21 cellular contexts compared by ENCODE assay signal in genomic region chr2:84461310-84461709, GRCh38. TPM values are rescaled to one million over a fixed set of nuclear protein-coding genes. Genes with fewer than 3 reads are reported as not detected.
DNase-seq lines count a peak whose midpoint lies in the region; ATAC-seq, FAIRE-seq and TF ChIP-seq lines count a peak whose summit lies in the region.
"Had no signal": no experiment of that assay in that cellular context is flagged by ENCODE, and none has a peak within 500 bp of the region (broad histone marks: within the 10 kb centered on the region; RNA-seq: fewer than 3 reads in every experiment).

No MANE protein-coding gene starts in this region.

- H3K9me3 Mint-ChIP-seq in activated CD4-positive, alpha-beta T cell treated with anti-CD3 and anti-CD28 coated beads, Interleukin-2, amount 10 ng/mL, durations not matched to agents 24 days and 14 days: no peaks in the 10 kb centered on the region
- peaks cover 4% of the 10 kb centered on the region for H3K9me3 Mint-ChIP-seq in activated CD4-positive, alpha-beta T cell treated with anti-CD3 and anti-CD28 coated beads, Interleukin-2, amount 10 ng/mL, durations not matched to agents 7 days and 5 days
- peaks cover 4% of the 10 kb centered on the region for H3K9me3 Mint-ChIP-seq in nephron progenitor cell

- POLR2A ChIA-PET in activated CD4-positive, alpha-beta T cell treated with anti-CD3 and anti-CD28 coated beads, Interleukin-2, amount 10 ng/mL, durations not matched to agents 7 days and 5 days (lab: Charles Lee): no interaction called here

- CTCF ChIA-PET in activated CD4-positive, alpha-beta T cell treated with anti-CD3 and anti-CD28 coated beads, Interleukin-2, amount 10 ng/mL, durations not matched to agents 7 days and 5 days (lab: Charles Lee): interaction anchor here (1.0 to 1.4 kb wide), 3 partner anchors 17 to 421 kb away, joined by 3 to 4 read pairs (median 3); no protein-coding TSS in a partner anchor

- no peaks in the 10 kb centered on the region for H3K27me3 Mint-ChIP-seq in activated CD4-positive, alpha-beta T cell treated with anti-CD3 and anti-CD28 coated beads, Interleukin-2, amount 10 ng/mL, durations not matched to agents 24 days and 14 days
- no peaks in the 10 kb centered on the region for H3K27me3 Mint-ChIP-seq in activated CD4-positive, alpha-beta T cell treated with anti-CD3 and anti-CD28 coated beads, Interleukin-2, amount 10 ng/mL, durations not matched to agents 7 days and 5 days
- no peaks in the 10 kb centered on the region for H3K27me3 Mint-ChIP-seq in nephron progenitor cell (ENCODE audit: low read depth, poor library complexity)
- H3K27me3 Mint-ChIP-seq: B cell had no signal

- peaks cover 26% of the 10 kb centered on the region for H3K4me1 Mint-ChIP-seq in activated CD4-positive, alpha-beta T cell treated with anti-CD3 and anti-CD28 coated beads, Interleukin-2, amount 10 ng/mL, durations not matched to agents 24 days and 14 days
- peaks cover 40% of the 10 kb centered on the region for H3K4me1 Mint-ChIP-seq in activated CD4-positive, alpha-beta T cell treated with anti-CD3 and anti-CD28 coated beads, Interleukin-2, amount 10 ng/mL, durations not matched to agents 7 days and 5 days
- peaks cover 40% of the 10 kb centered on the region for H3K4me1 Mint-ChIP-seq in nephron progenitor cell

- FAIRE-seq in GM12891 (lab: Jason Lieb, UNC): no peak
- FAIRE-seq: RCC 7860 had no signal

- intact Hi-C loops in activated CD4-positive, alpha-beta T cell treated with anti-CD3 and anti-CD28 coated beads, Interleukin-2, amount 10 ng/mL, durations not matched to agents 24 days and 14 days (cut with micrococcal nuclease): no loop called here

- no peak for TF ChIP-seq CTCF in nephron progenitor cell (IDR thresholded peaks at IDR 0.05)

- no peak overlapping the region for H3K27ac Mint-ChIP-seq in activated CD4-positive, alpha-beta T cell treated with anti-CD3 and anti-CD28 coated beads, Interleukin-2, amount 10 ng/mL, durations not matched to agents 24 days and 14 days
- H3K27ac Mint-ChIP-seq in activated CD4-positive, alpha-beta T cell treated with anti-CD3 and anti-CD28 coated beads, Interleukin-2, amount 10 ng/mL, durations not matched to agents 7 days and 5 days: no peak overlapping the region
- H3K27ac Mint-ChIP-seq in nephron progenitor cell: no peak overlapping the region
- H3K27ac Mint-ChIP-seq: B cell, GM23338 had no signal

- ATAC-seq in left lobe of liver: peak; percentile 36
- ATAC-seq: GM23338, HCT116, Right ventricle myocardium inferior had no signal

- peak overlapping the region; percentile 42 for H3K4me3 Mint-ChIP-seq in activated CD4-positive, alpha-beta T cell treated with anti-CD3 and anti-CD28 coated beads, Interleukin-2, amount 10 ng/mL, durations not matched to agents 24 days and 14 days
- no peak overlapping the region for H3K4me3 Mint-ChIP-seq in activated CD4-positive, alpha-beta T cell treated with anti-CD3 and anti-CD28 coated beads, Interleukin-2, amount 10 ng/mL, durations not matched to agents 7 days and 5 days
- peak overlapping the region; percentile 22 for H3K4me3 Mint-ChIP-seq in nephron progenitor cell
- H3K4me3 Mint-ChIP-seq: B cell, GM23338 had no signal

- TF ChIP-seq POLR2A in GM12891 (IDR thresholded peaks at IDR 0.05; ENCODE audit: low read depth, low read length): no peak

- no peak for DNase-seq in activated CD4-positive, alpha-beta T cell treated with anti-CD3 and anti-CD28 coated beads, Interleukin-2, amount 10 ng/mL, durations not matched to agents 24 days and 14 days
- no peak for DNase-seq in activated CD4-positive, alpha-beta T cell treated with anti-CD3 and anti-CD28 coated beads, Interleukin-2, amount 10 ng/mL, durations not matched to agents 7 days and 5 days
- DNase-seq in left lobe of liver (ENCODE audit: low spot score) (peak; percentile 51), nephron progenitor cell (no peak), pons (ENCODE audit: low spot score) (no peak), KG1 (lab: John Stamatoyannopoulos, UW) (no peak), GM12891 (ENCODE audit: insufficient read length, low spot score) (no peak), globus pallidus (ENCODE audit: low spot score) (no peak)
- DNase-seq: 8988T, DMS153, GDM1, NCI-H1417, NCI-H187, NCI-H2227 treated with DMSO at 0.1 percent for 48 hours, NCI-H510A treated with DMSO at 0.1 percent for 48 hours, NCI-H774 had no signal

- peaks cover 2% of the 10 kb centered on the region for H3K36me3 Mint-ChIP-seq in activated CD4-positive, alpha-beta T cell treated with anti-CD3 and anti-CD28 coated beads, Interleukin-2, amount 10 ng/mL, durations not matched to agents 24 days and 14 days (ENCODE audit: low read depth)
- H3K36me3 Mint-ChIP-seq in activated CD4-positive, alpha-beta T cell treated with anti-CD3 and anti-CD28 coated beads, Interleukin-2, amount 10 ng/mL, durations not matched to agents 7 days and 5 days (ENCODE audit: low read depth): peaks cover 3% of the 10 kb centered on the region
- H3K36me3 Mint-ChIP-seq in nephron progenitor cell (ENCODE audit: low read depth): no peaks in the 10 kb centered on the region

TF ChIP-seq in GM12891, 5 proteins besides CTCF, POLR2A, EP300 and RAD21:
- TF ChIP-seq POU2F2 (IDR thresholded peaks at IDR 0.05; ENCODE audit: low read depth, low read length) (no peak), TAF1 (IDR thresholded peaks at IDR 0.05; ENCODE audit: low read depth, low read length) (no peak), PAX5 (IDR thresholded peaks at IDR 0.05; ENCODE audit: insufficient read depth, low read length, severe bottlenecking) (no peak), SPI1 (IDR thresholded peaks at IDR 0.05; ENCODE audit: low read depth, low read length) (no peak), POLR2AphosphoS5 (IDR thresholded peaks at IDR 0.05; ENCODE audit: low read depth, low read length) (no peak)

RNA-seq across cellular contexts. Expression of gene SUCLG1, which starts 2.2 kb away (rescaled TPM):
- total RNA-seq in activated CD4-positive, alpha-beta T cell treated with anti-CD3 and anti-CD28 coated beads, Interleukin-2, amount 10 ng/mL, durations not matched to agents 24 days and 14 days: 71.9 and 72.6 TPM in 2 replicates
- 10 to 100 TPM; 73.4 to 79.7 TPM for total RNA-seq in activated CD4-positive, alpha-beta T cell treated with anti-CD3 and anti-CD28 coated beads, Interleukin-2, amount 10 ng/mL, durations not matched to agents 7 days and 5 days
- 82.0 TPM for total RNA-seq in left lobe of liver
- polyA plus RNA-seq in GM12891 (2012; ENCODE audit: low read depth, missing spikeins): 68.0 TPM

RNA-seq across cellular contexts. Expression of gene DNAH6, which starts 55.0 kb away (rescaled TPM):
- total RNA-seq in activated CD4-positive, alpha-beta T cell treated with anti-CD3 and anti-CD28 coated beads, Interleukin-2, amount 10 ng/mL, durations not matched to agents 24 days and 14 days: 0.17 and 0.23 TPM in 2 replicates
- under 1 TPM; 0.60 to 1.00 TPM for total RNA-seq in activated CD4-positive, alpha-beta T cell treated with anti-CD3 and anti-CD28 coated beads, Interleukin-2, amount 10 ng/mL, durations not matched to agents 7 days and 5 days
- 1.9 TPM for total RNA-seq in left lobe of liver
- 0.01 TPM for polyA plus RNA-seq in GM12891 (2012; ENCODE audit: low read depth, missing spikeins)
